8 cellular contexts compared by ENCODE assay signal in the genomic region with DNA sequence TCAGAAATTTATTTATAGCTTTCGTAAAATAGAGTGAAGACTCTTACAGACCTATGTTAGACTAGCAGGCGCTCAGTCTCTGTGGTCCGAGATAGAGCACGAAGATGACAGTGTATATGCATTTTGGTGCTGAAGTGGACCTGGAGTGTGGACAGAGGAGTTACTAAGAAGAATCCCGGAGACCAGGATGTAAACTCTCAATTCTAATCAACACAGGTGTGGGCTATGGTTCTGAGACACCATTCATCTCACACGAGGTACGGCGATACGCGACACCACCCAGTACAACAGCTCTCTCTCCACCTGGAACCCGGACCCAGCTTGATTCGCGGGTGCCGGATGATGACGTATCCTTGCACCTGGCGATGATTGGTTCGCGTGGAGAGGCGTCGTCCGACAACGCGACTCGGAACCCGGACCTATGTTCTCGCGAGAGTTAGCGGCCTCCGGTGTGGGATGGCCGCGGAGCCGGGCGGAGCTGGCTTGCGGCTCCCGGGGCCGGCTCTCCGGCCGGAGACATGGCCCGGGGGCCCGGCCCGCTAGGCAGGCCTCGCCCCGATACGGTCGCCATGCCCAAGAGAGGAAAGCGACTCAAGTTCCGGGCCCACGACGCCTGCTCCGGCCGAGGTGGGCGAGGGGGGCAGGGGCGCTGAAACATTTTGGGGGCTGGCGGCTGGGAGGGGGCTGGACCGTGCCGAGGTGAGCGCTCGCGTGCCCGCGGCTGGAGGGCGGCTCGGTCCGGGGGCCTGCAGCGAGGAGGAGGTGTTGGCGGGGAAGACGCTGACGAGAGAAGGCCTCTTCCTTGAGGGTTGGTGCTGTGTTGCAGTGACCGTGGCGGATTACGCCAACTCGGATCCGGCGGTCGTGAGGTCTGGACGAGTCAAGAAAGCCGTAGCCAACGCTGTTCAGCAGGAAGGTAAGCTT. TPM values are rescaled to one million over a fixed set of nuclear protein-coding genes. Genes with fewer than 3 reads are reported as not detected.
DNase-seq lines count a peak whose midpoint lies in the region; ATAC-seq, FAIRE-seq and TF ChIP-seq lines count a peak whose summit lies in the region.

A gene with protein sequence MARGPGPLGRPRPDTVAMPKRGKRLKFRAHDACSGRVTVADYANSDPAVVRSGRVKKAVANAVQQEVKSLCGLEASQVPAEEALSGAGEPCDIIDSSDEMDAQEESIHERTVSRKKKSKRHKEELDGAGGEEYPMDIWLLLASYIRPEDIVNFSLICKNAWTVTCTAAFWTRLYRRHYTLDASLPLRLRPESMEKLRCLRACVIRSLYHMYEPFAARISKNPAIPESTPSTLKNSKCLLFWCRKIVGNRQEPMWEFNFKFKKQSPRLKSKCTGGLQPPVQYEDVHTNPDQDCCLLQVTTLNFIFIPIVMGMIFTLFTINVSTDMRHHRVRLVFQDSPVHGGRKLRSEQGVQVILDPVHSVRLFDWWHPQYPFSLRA (plus strand): TSS at position 427 of the 924 bp plus-strand sequence. CDS start 92 bp downstream, at position 519.

- peak within 1 kb of the TSS; percentile 96 for H3K9ac ChIP-seq in HepG2 (ENCODE audit: insufficient read depth, low read depth, low read length)

- ATAC-seq in GM19395 (IDR thresholded peaks at IDR 0.05; ENCODE audit: unreplicated experiment) = peak; percentile 90
- peak; percentile 92 for ATAC-seq in HG03565 (IDR thresholded peaks at IDR 0.05; ENCODE audit: unreplicated experiment)
- ATAC-seq in HepG2 = peak; percentile 94

- intact Hi-C loops in HepG2 (cut with micrococcal nuclease; ENCODE audit: unreplicated experiment) = loop anchor here (10.0 kb wide), 1 partner anchor 662 kb away; the partner anchor contains the start of genes PPP1R12B and UBE2T

- TF ChIP-seq POLR2A in HepG2 (IDR thresholded peaks at IDR 0.05; ENCODE audit: insufficient read depth in 1 of 2, low read depth in 2 of 2, low read length in 2 of 2) = peak; percentile 97 to 99

- no peak within 1 kb of the TSS for H2AFZ ChIP-seq in HepG2 (ENCODE audit: low read length)

- BruUV-seq in HepG2 (replicated peaks; lab: Mats Ljungman, UMichigan) = no TSS peak

- peak within 1 kb of the TSS; percentile 92 to 98 (median 96) for H3K4me3 ChIP-seq in HepG2 (replicated peaks in 1 of 3; ENCODE audit: insufficient read depth in 1 of 3, low read depth in 2 of 3, low read length in 3 of 3)

- POLR2A ChIA-PET in HepG2 (lab: Yijun Ruan, JAX) = interaction anchor here (0.8 to 2.9 kb wide), 15 partner anchors 10 to 997 kb away, joined by 3 to 14 read pairs (median 5); partner anchors contain the start of genes ELF3, KDM5B, KLHL12 and PCAT6

- in situ Hi-C loops in HepG2 (cut with HindIII; ENCODE audit: extremely low pct_ligation_motif_present, low pct_unique_long_range_greater_than_20kb) = no loop called here

- TF ChIP-seq RAD21 in HepG2 (CRISPR knock-in tag; IDR thresholded peaks at IDR 0.05) = no peak

- H3K36me3 ChIP-seq in HepG2 (replicated peaks in 1 of 2; ENCODE audit: control insufficient read depth in 1 of 2, insufficient read depth in 2 of 2, low read length in 2 of 2) = peaks cover 3 to 21% of the 10 kb centered on the region in 2 experiments; a peak in 3 of 5 replicates

- no peaks in the 10 kb centered on the region for H3K9me3 ChIP-seq in HepG2 (ENCODE audit: low read length)

- H3K4me1 ChIP-seq in HepG2 (ENCODE audit: insufficient read depth, low read length) = peaks cover 34% of the 10 kb centered on the region

- no peaks in the 10 kb centered on the region; a peak in 1 of 5 replicates for H3K27me3 ChIP-seq in HepG2 (ENCODE audit: control insufficient read depth in 1 of 2, insufficient read depth in 2 of 2, low read length in 2 of 2)

- CTCF ChIA-PET in HepG2 (lab: Yijun Ruan, JAX; ENCODE audit: low intra/inter-chr PET ratio, low total read pairs) = no interaction called here

- peak; percentile 70 to 95 (median 91) for DNase-seq in C1 segment of cervical spinal cord (lab: John Stamatoyannopoulos, UW)
- DNase-seq in NCI-H82 (lab: John Stamatoyannopoulos, UW) = peak; percentile 99
- DNase-seq in activated CD4-positive, alpha-beta T cell treated with anti-CD3 and anti-CD28 coated beads, Interleukin-2, amount 50 U/mL, for 48 hours = peak; percentile 94 to 96
- peak; percentile 96 to 98 for DNase-seq in dermis microvascular lymphatic vessel endothelial cell (ENCODE audit: low read depth in 2 of 2)
- peak; percentile 95 for DNase-seq in HepG2 (ENCODE audit: low spot score)
- DNase-seq in stimulated activated CD4-positive, alpha-beta T cell treated with anti-CD3 and anti-CD28 coated beads, Interleukin-4, amount 100 ng/mL, for 1 hour = peak; percentile 92

- no peaks in the 10 kb centered on the region for H4K20me1 ChIP-seq in HepG2 (ENCODE audit: insufficient read depth, low read length)

- H3K79me2 ChIP-seq in HepG2 (ENCODE audit: insufficient read depth, low read length) = peaks cover 30% of the 10 kb centered on the region

- peak; percentile 90 for FAIRE-seq in HepG2 (lab: Jason Lieb, UNC)

- peak within 1 kb of the TSS; percentile 94 for H3K4me2 ChIP-seq in HepG2 (ENCODE audit: low read depth, low read length)

- WGBS in HepG2 (ENCODE audit: low lambda C conversion rate) = 3% methylated on average over 19 of the region's 78 CpGs

- peak within 1 kb of the TSS; percentile 98 for H3K27ac ChIP-seq in HepG2 (ENCODE audit: extremely low read length, insufficient read depth, low read length)

- no peak for TF ChIP-seq CTCF in HepG2 (CRISPR knock-in tag; IDR thresholded peaks at IDR 0.05)

- TF ChIP-seq EP300 in HepG2 (IDR thresholded peaks at IDR 0.05; ENCODE audit: low read depth in 2 of 2, low read length in 2 of 2) (no peak), HepG2 (CRISPR knock-in tag; IDR thresholded peaks at IDR 0.05; ENCODE audit: borderline replicate concordance) (no peak)

TF ChIP-seq in HepG2, 621 proteins besides CTCF, POLR2A, EP300 and RAD21 (continues in another document):
- TF ChIP-seq MAFF (IDR thresholded peaks at IDR 0.05; ENCODE audit: low read depth, low read length) (no peak), KLF6 (CRISPR knock-in tag; IDR thresholded peaks at IDR 0.05) (peak; percentile 87), ZNF343 (CRISPR knock-in tag; IDR thresholded peaks at IDR 0.05) (no peak; the same call in 1 of the 2 replicates), ZFP90 (CRISPR knock-in tag; IDR thresholded peaks at IDR 0.05; ENCODE audit: borderline replicate concordance) (no peak), CBX1 (IDR thresholded peaks at IDR 0.05; ENCODE audit: low read depth) (no peak), CCDC6 (CRISPR knock-in tag; IDR thresholded peaks at IDR 0.05) (peak; percentile 34; the same call in 1 of the 2 replicates), KMT2A (CRISPR knock-in tag; IDR thresholded peaks at IDR 0.05) (peak; percentile 93), TEAD2 (CRISPR knock-in tag; IDR thresholded peaks at IDR 0.05) (no peak), NR2C2 (CRISPR knock-in tag; IDR thresholded peaks at IDR 0.05; ENCODE audit: borderline replicate concordance) (peak; percentile 59), KDM1A (CRISPR knock-in tag; IDR thresholded peaks at IDR 0.05) (0 out of 2 replicates have a peak, but pooled peaks have one; percentile 5), MEIS2 (CRISPR knock-in tag; IDR thresholded peaks at IDR 0.05) (peak; percentile 30; the same call in 1 of the 2 replicates), ZNF749 (CRISPR knock-in tag; IDR thresholded peaks at IDR 0.05; ENCODE audit: borderline replicate concordance) (peak; percentile 92), ZNF446 (CRISPR knock-in tag; IDR thresholded peaks at IDR 0.05) (no peak), KDM2A (CRISPR knock-in tag; IDR thresholded peaks at IDR 0.05; ENCODE audit: borderline replicate concordance, low read depth) (0 out of 2 replicates have a peak, but pooled peaks have one; percentile 48)
- TF ChIP-seq, protein P1, sequence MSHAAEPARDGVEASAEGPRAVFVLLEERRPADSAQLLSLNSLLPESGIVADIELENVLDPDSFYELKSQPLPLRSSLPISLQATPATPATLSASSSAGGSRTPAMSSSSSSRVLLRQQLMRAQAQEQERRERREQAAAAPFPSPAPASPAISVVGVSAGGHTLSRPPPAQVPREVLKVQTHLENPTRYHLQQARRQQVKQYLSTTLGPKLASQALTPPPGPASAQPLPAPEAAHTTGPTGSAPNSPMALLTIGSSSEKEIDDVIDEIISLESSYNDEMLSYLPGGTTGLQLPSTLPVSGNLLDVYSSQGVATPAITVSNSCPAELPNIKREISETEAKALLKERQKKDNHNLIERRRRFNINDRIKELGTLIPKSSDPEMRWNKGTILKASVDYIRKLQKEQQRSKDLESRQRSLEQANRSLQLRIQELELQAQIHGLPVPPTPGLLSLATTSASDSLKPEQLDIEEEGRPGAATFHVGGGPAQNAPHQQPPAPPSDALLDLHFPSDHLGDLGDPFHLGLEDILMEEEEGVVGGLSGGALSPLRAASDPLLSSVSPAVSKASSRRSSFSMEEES (CRISPR knock-in tag; IDR thresholded peaks at IDR 0.05) = peak; percentile 40; the same call in 1 of the 2 replicates

RNA-seq across cellular contexts. Expression of the gene that starts here (rescaled TPM):
- 69.3 and 73.2 TPM in 2 replicates for total RNA-seq in dermis microvascular lymphatic vessel endothelial cell
- 82.0 and 85.4 TPM in 2 replicates for total RNA-seq in HepG2 (2016; rRNA removed; fragmentation: Illumina TruSeq; extraction: Trizol)
- total RNA-seq in HepG2 (2016; cell fraction: cytosol; rRNA removed; fragmentation: Illumina TruSeq; extraction: Trizol; ENCODE audit: low read depth) = 117 and 147 TPM in 2 replicates
- 82.0 and 82.7 TPM in 2 replicates for total RNA-seq in HepG2 (2016; cell fraction: insoluble cytoplasmic fraction; rRNA removed; fragmentation: Illumina TruSeq; extraction: Trizol)
- total RNA-seq in HepG2 (2016; cell fraction: membrane; rRNA removed; fragmentation: Illumina TruSeq; extraction: Trizol) = 214 and 215 TPM in 2 replicates
- total RNA-seq in HepG2 (2016; cell fraction: nucleus; rRNA removed; fragmentation: Illumina TruSeq; extraction: Trizol) = 59.5 and 61.7 TPM in 2 replicates
- 56.2 and 59.7 TPM in 2 replicates for polyA plus RNA-seq in HepG2 (2011; rRNA removed)
- polyA plus RNA-seq in HepG2 (2011; cell fraction: cytosol; rRNA removed) = 65.4 and 69.6 TPM in 2 replicates
- 86.6 and 92.4 TPM in 2 replicates for polyA plus RNA-seq in HepG2 (2011; cell fraction: nucleus; rRNA removed)
- polyA plus RNA-seq in HepG2 (2012) = 28.1 and 30.6 TPM in 2 replicates
- polyA plus RNA-seq in HepG2 (2016; cell fraction: cytosol; fragmentation: Illumina TruSeq; extraction: Trizol; ENCODE audit: low read depth) = 140 and 156 TPM in 2 replicates
- 69.4 and 76.0 TPM in 2 replicates for polyA plus RNA-seq in HepG2 (2016; cell fraction: insoluble cytoplasmic fraction; fragmentation: Illumina TruSeq; extraction: Trizol; ENCODE audit: low read depth)
- polyA plus RNA-seq in HepG2 (2016; cell fraction: membrane; fragmentation: Illumina TruSeq; extraction: Trizol; ENCODE audit: low read depth) = 186 and 191 TPM in 2 replicates
- polyA plus RNA-seq in HepG2 (2016; cell fraction: nucleus; fragmentation: Illumina TruSeq; extraction: Trizol; ENCODE audit: insufficient read depth, low read depth) = 82.0 and 83.2 TPM in 2 replicates
- polyA minus RNA-seq in HepG2 (2011; rRNA and poly(A)+ RNA removed; ENCODE audit: low replicate concordance) = 142 and 277 TPM in 2 replicates
- polyA minus RNA-seq in HepG2 (2011; cell fraction: cytosol; rRNA and poly(A)+ RNA removed) = 22.9 and 28.1 TPM in 2 replicates
- polyA minus RNA-seq in HepG2 (2011; cell fraction: nucleus; rRNA and poly(A)+ RNA removed) = 96.7 and 106 TPM in 2 replicates

Comparison
In these comparisons a context has a peak if more than half of its experiments do, and no peak if none do; other contexts are left out.
1. Peak in every context shown above with its lines: DNase-seq, ATAC-seq, H3K4me3 ChIP-seq and H3K27ac ChIP-seq.